ENCODE assay signal across 20 cellular contexts in the genomic region with DNA sequence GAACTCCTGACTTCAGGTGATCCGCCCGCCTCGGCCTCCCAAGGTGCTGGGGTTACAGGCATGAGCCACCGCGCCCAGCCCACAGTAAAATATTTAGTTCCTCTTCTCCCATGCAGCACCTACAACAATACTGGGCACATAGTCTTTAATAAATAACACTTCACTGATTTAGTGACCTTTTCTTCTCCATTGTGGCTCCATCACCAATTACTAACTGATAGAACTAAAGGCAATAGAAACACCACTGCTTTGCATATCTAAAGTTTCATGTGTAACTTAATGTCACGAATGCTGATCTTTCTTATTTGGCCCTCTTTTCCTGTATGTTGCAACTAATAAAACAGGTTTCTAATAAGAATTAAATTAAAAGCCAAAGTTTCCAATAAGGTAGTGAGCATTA. TPM values are rescaled to one million over a fixed set of nuclear protein-coding genes. Genes with fewer than 3 reads are reported as not detected.
DNase-seq lines count a peak whose midpoint lies in the region; ATAC-seq and TF ChIP-seq lines count a peak whose summit lies in the region.
"Had no signal": no experiment of that assay in that cellular context is flagged by ENCODE, and none has a peak within 500 bp of the region (broad histone marks: within the 10 kb centered on the region; RNA-seq: fewer than 3 reads in every experiment).

No MANE protein-coding gene starts in this region.

- no peak overlapping the region for H3K4me2 ChIP-seq in OCI-LY7 (ENCODE audit: low read length)
- H3K4me2 ChIP-seq: BLaER1 had no signal

- H3K4me1 ChIP-seq in OCI-LY7 (ENCODE audit: insufficient read depth, low read length, poor library complexity, severe bottlenecking), result no peaks in the 10 kb centered on the region
- H3K4me1 ChIP-seq: BLaER1, SJSA1 had no signal

- H3K4me3 ChIP-seq in OCI-LY7 (ENCODE audit: low read depth, low read length, poor library complexity, severe bottlenecking), result no peak overlapping the region
- H3K4me3 ChIP-seq: BLaER1, SJSA1 had no signal

- ATAC-seq in GM18909 (IDR thresholded peaks at IDR 0.05; ENCODE audit: poor library complexity, unreplicated experiment) (peak; percentile 70), GM19463 (IDR thresholded peaks at IDR 0.05; ENCODE audit: unreplicated experiment) (peak; percentile 71), HG02943 (IDR thresholded peaks at IDR 0.05; ENCODE audit: low read depth, unreplicated experiment) (peak; percentile 57)
- ATAC-seq: CD8-positive, alpha-beta T cell; PC-3 had no signal

- intact Hi-C loops in OCI-LY7 (cut with micrococcal nuclease; ENCODE audit: unreplicated experiment), result no loop called here

- H2AFZ ChIP-seq in OCI-LY7 (ENCODE audit: low read length), result no peak overlapping the region

- H4K20me1 ChIP-seq in OCI-LY7 (ENCODE audit: insufficient read depth, low read length), result no peaks in the 10 kb centered on the region
- H4K20me1 ChIP-seq: BLaER1 had no signal

- peaks cover 85% of the 10 kb centered on the region for H3K36me3 ChIP-seq in OCI-LY7 (ENCODE audit: insufficient read depth, low read length)

- POLR2A ChIA-PET in GM10248 (lab: Yijun Ruan, JAX) (no interaction called here), OCI-LY7 (lab: Charles Lee) (no interaction called here)

- no peaks in the 10 kb centered on the region for H3K9me3 ChIP-seq in OCI-LY7 (ENCODE audit: low read length)
- H3K9me3 ChIP-seq: BLaER1, SJSA1 had no signal

- no peak overlapping the region for H3K27ac ChIP-seq in OCI-LY7 (ENCODE audit: low read depth, low read length, poor library complexity, severe bottlenecking)
- H3K27ac ChIP-seq: BLaER1, SJSA1 had no signal

- H3K9me2 ChIP-seq in OCI-LY7 (ENCODE audit: insufficient read depth, low read length), result no peaks in the 10 kb centered on the region

- CTCF ChIA-PET in GM10248 (lab: Yijun Ruan, JAX), result interaction anchor here (0.7 to 2.7 kb wide), 3 partner anchors 26 to 51 kb away, joined by 3 to 6 read pairs (median 3); no protein-coding TSS in a partner anchor
- CTCF ChIA-PET in OCI-LY7 (lab: Charles Lee; ENCODE audit: unreplicated experiment), result no interaction called here

- TF ChIP-seq CTCF in GM10248 (IDR thresholded peaks at IDR 0.05; ENCODE audit: control extremely low read depth, extremely low read depth, low read depth, missing control alignments) (no peak), OCI-LY7 (conservative IDR thresholded peaks at IDR 0.05; ENCODE audit: low read length) (no peak)

- H3K79me2 ChIP-seq in OCI-LY7 (ENCODE audit: insufficient read depth, low read depth, low read length), result no peaks in the 10 kb centered on the region

- BruUV-seq in OCI-LY7 (replicated peaks; lab: Mats Ljungman, UMichigan), result no TSS peak

- DNase-seq in GM10248 (ENCODE audit: extremely low spot score) (peak; percentile 34), OCI-LY7 (ENCODE audit: low spot score) (no peak), RPMI8226 (no peak), NCI-H446 treated with DMSO at 0.1 percent for 48 hours (lab: John Stamatoyannopoulos, UW) (no peak)
- no peak for DNase-seq in stimulated activated CD4-positive, alpha-beta T cell treated with anti-CD3 and anti-CD28 coated beads, Interleukin-2, amount 100 ng/mL, for 48 hours
- DNase-seq: CD8-positive, alpha-beta T cell; DMS79 treated with DMSO at 0.1 percent for 48 hours; HFFc6; MV-4-11; NCI-H1417; NCI-H1930; NCI-H2171; NCI-H446; NK-92 treated with Interleukin-12 subunit alpha and Interleukin-12 subunit beta, amount 100 ng/mL, for 24 hours; PC-3 had no signal

RNA-seq across cellular contexts. Expression of a gene that starts 38.9 kb away (rescaled TPM):
- 32.7 and 35.4 TPM in 2 replicates for total RNA-seq in OCI-LY7 (2014; rRNA removed; shearing (Covaris generic))
- total RNA-seq in OCI-LY7 (2022), result 22.4 and 27.9 TPM in 2 replicates
